1 cellular context compared by ENCODE assay signal in genomic region chr6:15080895-15081294, GRCh38.
TF ChIP-seq lines count a peak whose summit lies in the region.

No MANE protein-coding gene starts in this region.

TF ChIP-seq in GM23338, 12 proteins besides CTCF, POLR2A, EP300 and RAD21 (continued from another document):
- no peak for TF ChIP-seq EZH2 (IDR thresholded peaks at IDR 0.05; ENCODE audit: low read depth, unreplicated experiment)
